9 cellular contexts compared by ENCODE assay signal in genomic region chr1:235831148-235831547, GRCh38. TPM values are rescaled to one million over a fixed set of nuclear protein-coding genes. Genes with fewer than 3 reads are reported as not detected.
DNase-seq lines count a peak whose midpoint lies in the region; ATAC-seq and TF ChIP-seq lines count a peak whose summit lies in the region.
"Had no signal": no experiment of that assay in that cellular context is flagged by ENCODE, and none has a peak within 500 bp of the region (broad histone marks: within the 10 kb centered on the region; RNA-seq: fewer than 3 reads in every experiment).

No MANE protein-coding gene starts in this region.

- peak; percentile 97 for ATAC-seq in GM19397 (IDR thresholded peaks at IDR 0.05; ENCODE audit: unreplicated experiment)
- ATAC-seq in HG03442 (IDR thresholded peaks at IDR 0.05; ENCODE audit: unreplicated experiment), result peak; percentile 100

- TF ChIP-seq CTCF in nephron progenitor cell (IDR thresholded peaks at IDR 0.05) (no peak), Peyer's patch (IDR thresholded peaks at IDR 0.05) (no peak)

- in situ Hi-C loops in Caki2 (cut with HindIII; ENCODE audit: low pct_unique_long_range_greater_than_20kb, low sequenced_read_pairs), result no loop called here

- H3K36me3 ChIP-seq in adipocyte (ENCODE audit: control insufficient read depth, insufficient read depth, low read length, severe bottlenecking) (peaks cover 20% of the 10 kb centered on the region), Peyer's patch (peaks cover 0 to 9% (median 0%) of the 10 kb centered on the region in 3 donors)

- no peak overlapping the region for H3K9ac ChIP-seq in adipocyte (ENCODE audit: low read length)

- no peaks in the 10 kb centered on the region for H3K9me3 Mint-ChIP-seq in nephron progenitor cell
- H3K9me3 Mint-ChIP-seq: central memory CD8-positive, alpha-beta T cell had no signal

- no peak overlapping the region for H3K27ac ChIP-seq in Peyer's patch

- peak; percentile 16 for DNase-seq in Caki2 (ENCODE audit: low read depth)
- peak; percentile 27 for DNase-seq in adipocyte (ENCODE audit: low read depth)
- DNase-seq in smooth muscle cell of the brain vasculature (ENCODE audit: low read depth, low spot score), result peak; percentile 31
- DNase-seq in nephron progenitor cell, result no peak
- no peak for DNase-seq in Peyer's patch
- DNase-seq in NCI-H510A (lab: John Stamatoyannopoulos, UW), result no peak

- no peak overlapping the region for H3K4me3 ChIP-seq in adipocyte (ENCODE audit: low read length)
- H3K4me3 ChIP-seq in Peyer's patch, result no peak overlapping the region

- H3K4me1 Mint-ChIP-seq in nephron progenitor cell, result no peaks in the 10 kb centered on the region

- no peaks in the 10 kb centered on the region for H3K9me3 ChIP-seq in adipocyte (ENCODE audit: control insufficient read depth, low read length)
- no peaks in the 10 kb centered on the region for H3K9me3 ChIP-seq in Peyer's patch

- H3K36me3 Mint-ChIP-seq in nephron progenitor cell (ENCODE audit: low read depth), result no peaks in the 10 kb centered on the region

- no peak overlapping the region for H3K27ac Mint-ChIP-seq in nephron progenitor cell

- H3K27me3 ChIP-seq in adipocyte (replicated peaks; ENCODE audit: control insufficient read depth, insufficient read depth, low read length), result no peaks in the 10 kb centered on the region
- H3K27me3 ChIP-seq in Peyer's patch, result no peaks in the 10 kb centered on the region

- peaks cover 11% of the 10 kb centered on the region for H3K4me1 ChIP-seq in adipocyte (ENCODE audit: control insufficient read depth, insufficient read depth, low read length)
- H3K4me1 ChIP-seq in Peyer's patch, result no peaks in the 10 kb centered on the region

- H3K4me3 Mint-ChIP-seq in nephron progenitor cell, result no peak overlapping the region
- H3K4me3 Mint-ChIP-seq: central memory CD8-positive, alpha-beta T cell had no signal

- no peaks in the 10 kb centered on the region for H3K27me3 Mint-ChIP-seq in nephron progenitor cell (ENCODE audit: low read depth, poor library complexity)
- H3K27me3 Mint-ChIP-seq: central memory CD8-positive, alpha-beta T cell had no signal

- no peak for TF ChIP-seq POLR2A in Peyer's patch (IDR thresholded peaks at IDR 0.05)

RNA-seq across cellular contexts. Expression of gene LYST, which starts 35.6 kb away (rescaled TPM):
- 9.8 and 11.7 TPM in 2 replicates for total RNA-seq in Caki2 (2014; rRNA removed; shearing (Covaris generic); ENCODE audit: low replicate concordance)
- total RNA-seq in Peyer's patch, result 10 to 100 TPM; 27.8 to 68.5 (median 35.5) TPM

Comparison
In these comparisons a context has a peak if more than half of its experiments do, and no peak if none do; other contexts are left out.
1. DNase-seq: peak in Caki2 (single experiment), adipocyte (single experiment) and smooth muscle cell of the brain vasculature (single experiment); none in nephron progenitor cell (single experiment), Peyer's patch (0 of 3) and NCI-H510A (single experiment).